In genomic region chr19:40422428-40423226, GRCh38 we compare ENCODE assay signal across 10 cellular contexts. TPM values are rescaled to one million over a fixed set of nuclear protein-coding genes. Genes with fewer than 3 reads are reported as not detected.
DNase-seq lines count a peak whose midpoint lies in the region; ATAC-seq and TF ChIP-seq lines count a peak whose summit lies in the region.
"Had no signal": no experiment of that assay in that cellular context is flagged by ENCODE, and none has a peak within 500 bp of the region (broad histone marks: within the 10 kb centered on the region; RNA-seq: fewer than 3 reads in every experiment).

No MANE protein-coding gene starts in this region.

- H3K4me3 ChIP-seq in Caco-2 (ENCODE audit: low read depth, low read length), result no peak overlapping the region
- no peak overlapping the region for H3K4me3 ChIP-seq in SK-N-MC
- H3K4me3 ChIP-seq in esophagus (ENCODE audit: low read depth in 1 of 2, low read length in 2 of 2), result no peak overlapping the region
- peak overlapping the region; percentile 88 for H3K4me3 ChIP-seq in psoas muscle

- H3K4me1 ChIP-seq in Caco-2 (no peaks in the 10 kb centered on the region), esophagus (ENCODE audit: control insufficient read depth in 2 of 2, insufficient read depth in 2 of 2, low read length in 1 of 2) (peaks cover 3 to 9% of the 10 kb centered on the region in 2 donors), psoas muscle (peaks cover 29% of the 10 kb centered on the region)

- CTCF ChIA-PET in Caco-2 (lab: Charles Lee), result no interaction called here

- WGBS in esophagus, 2 donors, result 85 to 88% methylated on average over 21 of the region's 21 CpGs
- 69 to 81% (median 71%) methylated on average over 21 of the region's 21 CpGs for WGBS in psoas muscle, 3 donors

- H3K9ac ChIP-seq in SK-N-MC (ENCODE audit: insufficient read length), result no peak overlapping the region

- no peaks in the 10 kb centered on the region for H3K27me3 Mint-ChIP-seq in Caco-2 (ENCODE audit: insufficient read depth, unreplicated experiment)

- POLR2A ChIA-PET in Caco-2 (lab: Charles Lee), result interaction anchor here (1.0 kb wide), 1 partner anchor 20 kb away, joined by 4 read pairs; no protein-coding TSS in a partner anchor

- H3K9me3 ChIP-seq in Caco-2 (no peaks in the 10 kb centered on the region), SK-N-MC (ENCODE audit: low read depth, low read length) (no peaks in the 10 kb centered on the region), esophagus (ENCODE audit: control insufficient read depth in 2 of 2, insufficient read depth in 1 of 2, low read depth in 1 of 2, low read length in 1 of 2) (no peaks in the 10 kb centered on the region), psoas muscle (no peaks in the 10 kb centered on the region)

- peak overlapping the region; percentile 92 for H3K27ac Mint-ChIP-seq in Caco-2 (ENCODE audit: unreplicated experiment)

- H3K4me3 Mint-ChIP-seq in Caco-2 (ENCODE audit: unreplicated experiment), result no peak overlapping the region

- intact Hi-C loops in Caco-2 (cut with micrococcal nuclease; ENCODE audit: unreplicated experiment) (no loop called here), psoas muscle (cut with DNase I) (no loop called here)

- DNase-seq in Caco-2 (no peak), SK-N-MC (ENCODE audit: low read depth, low spot score) (no peak), psoas muscle (no peak), MV-4-11 (lab: John Stamatoyannopoulos, UW) (no peak), midbrain (lab: John Stamatoyannopoulos, UW) (no peak), NCI-H1105 (lab: John Stamatoyannopoulos, UW) (no peak)
- DNase-seq: NCI-H1105 treated with DMSO at 0.1 percent for 48 hours had no signal

- no peaks in the 10 kb centered on the region; the same call in 1 of the 2 replicates for H3K36me3 ChIP-seq in Caco-2 (ENCODE audit: control insufficient read depth, insufficient read depth, low read length)
- peaks cover 6% of the 10 kb centered on the region; the same call in 1 of the 2 replicates for H3K36me3 ChIP-seq in SK-N-MC (ENCODE audit: insufficient read depth, low read length)
- peaks cover 0 to 11% of the 10 kb centered on the region in 2 donors for H3K36me3 ChIP-seq in esophagus (ENCODE audit: control insufficient read depth in 2 of 2, insufficient read depth in 2 of 2, low read length in 1 of 2)
- H3K36me3 ChIP-seq in psoas muscle (ENCODE audit: insufficient read depth in 1 of 2, low read depth in 1 of 2), result peaks cover 0 to 21% of the 10 kb centered on the region in 2 donors

- peaks cover 25% of the 10 kb centered on the region for H3K36me3 Mint-ChIP-seq in Caco-2 (ENCODE audit: insufficient read depth, unreplicated experiment)

- peak overlapping the region; percentile 14 for H3K27ac ChIP-seq in SK-N-MC
- H3K27ac ChIP-seq in esophagus (ENCODE audit: low read depth in 2 of 2, low read length in 1 of 2), result peak overlapping the region; percentile 35 to 78
- H3K27ac ChIP-seq in psoas muscle, result peak overlapping the region; percentile 99

- peaks cover 8% of the 10 kb centered on the region for H3K4me1 Mint-ChIP-seq in Caco-2 (ENCODE audit: low read depth, unreplicated experiment)

- TF ChIP-seq CTCF in Caco-2 (IDR thresholded peaks at IDR 0.05; ENCODE audit: insufficient read depth in 1 of 2, low read depth in 1 of 2, low read length in 1 of 2, severe bottlenecking in 1 of 2, unreplicated experiment in 1 of 2), result no peak
- no peak for TF ChIP-seq CTCF in psoas muscle (IDR thresholded peaks at IDR 0.05)

- H3K27me3 ChIP-seq in Caco-2 (replicated peaks; ENCODE audit: control insufficient read depth, insufficient read depth, low read length) (no peaks in the 10 kb centered on the region), esophagus (ENCODE audit: control insufficient read depth in 1 of 2, insufficient read depth in 2 of 2, low read length in 2 of 2) (no peaks in the 10 kb centered on the region), psoas muscle (ENCODE audit: insufficient read depth in 3 of 3, low read length in 2 of 3) (no peaks in the 10 kb centered on the region)

- H3K9me3 Mint-ChIP-seq in Caco-2 (ENCODE audit: unreplicated experiment), result no peaks in the 10 kb centered on the region

- no TSS peak for BruUV-seq in Caco-2 (replicated peaks; lab: Mats Ljungman, UMichigan)

- ATAC-seq in psoas muscle, result no peak
- ATAC-seq in HG02981 (IDR thresholded peaks at IDR 0.05; ENCODE audit: unreplicated experiment), result no peak

RNA-seq across cellular contexts. Expression of gene SERTAD1, which starts 3.2 kb away (rescaled TPM):
- total RNA-seq in Caco-2 (2022) (7.7 and 8.6 TPM in 2 replicates), psoas muscle (10 to 100 TPM; 10.5 to 24.0 (median 20.2) TPM)
- polyA plus RNA-seq in esophagus (10 to 100 TPM; 20.7 to 21.5 TPM), psoas muscle (10 to 100 TPM; 10.7 to 88.7 (median 17.3) TPM)

RNA-seq across cellular contexts. Expression of gene PRX, which starts 9.4 kb away (rescaled TPM):
- total RNA-seq in Caco-2 (2022) (2.5 TPM in 2 replicates), psoas muscle (1 to 10 TPM; 1.4 to 3.3 (median 2.8) TPM)
- polyA plus RNA-seq in esophagus (1 to 10 TPM; 1.0 to 1.1 TPM), psoas muscle (1 to 10 TPM; 1.9 to 2.1 (median 2.1) TPM)

RNA-seq across cellular contexts. Expression of gene SERTAD3, which starts 21.5 kb away (rescaled TPM):
- total RNA-seq in Caco-2 (2022) (45.2 and 52.2 TPM in 2 replicates), psoas muscle (10 to 100 TPM; 16.0 to 29.0 (median 26.0) TPM)
- polyA plus RNA-seq in esophagus (10 to 100 TPM; 12.2 to 19.1 TPM), psoas muscle (10 to 100 TPM; 12.7 to 30.0 (median 13.8) TPM)

RNA-seq across cellular contexts. Expression of gene HIPK4, which starts 32.6 kb away (rescaled TPM):
- not detected in 2 replicates for total RNA-seq in Caco-2 (2022)
- under 1 TPM; 0.04 to 0.08 TPM for polyA plus RNA-seq in esophagus
- total RNA-seq in psoas muscle, result under 1 TPM in 2 of 4 donors, not detected in 2; 0.08 to 0.11 TPM
- polyA plus RNA-seq in psoas muscle, result under 1 TPM in 1 of 3 donors, not detected in 2; 0.03 TPM
- total RNA-seq: renal cortical epithelial cell had no signal

RNA-seq across cellular contexts. Expression of gene BLVRB, which starts 42.9 kb away (rescaled TPM):
- total RNA-seq in Caco-2 (2022), result 75.2 and 101 TPM in 2 replicates
- polyA plus RNA-seq in esophagus, result 100 to 1,000 TPM; 213 to 241 TPM
- 100 to 1,000 TPM in 2 of 4 donors, 10 to 100 TPM in 2; 74.1 to 189 (median 114) TPM for total RNA-seq in psoas muscle
- 100 to 1,000 TPM; 167 to 204 (median 172) TPM for polyA plus RNA-seq in psoas muscle

Comparison
In these comparisons a context has a peak if more than half of its experiments do, and no peak if none do; other contexts are left out.
1. H3K27ac ChIP-seq: peak in every context shown above with its lines; median percentile 99 in psoas muscle; 56 in esophagus; 14 in SK-N-MC.